ENCODE assay signal across 9 cellular contexts in the genomic region with DNA sequence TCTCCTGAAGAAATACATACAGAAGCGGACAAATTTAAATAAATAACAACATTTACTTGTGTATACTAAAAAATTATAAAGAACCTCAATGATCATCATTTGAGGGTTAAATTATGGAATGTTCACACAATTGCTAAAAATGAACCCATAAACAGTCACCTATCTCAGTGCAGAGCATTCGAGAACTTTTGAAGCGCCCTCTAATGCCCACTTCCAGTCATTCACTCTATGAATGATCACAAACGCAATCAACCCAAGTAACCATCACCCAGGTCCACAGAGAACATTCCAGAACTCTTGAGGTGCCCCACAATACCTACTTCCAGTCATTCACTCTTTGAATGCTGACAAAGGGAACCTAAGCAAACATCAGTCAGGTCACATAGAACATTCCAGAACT. TPM values are rescaled to one million over a fixed set of nuclear protein-coding genes. Genes with fewer than 3 reads are reported as not detected.
DNase-seq lines count a peak whose midpoint lies in the region; ATAC-seq, FAIRE-seq and TF ChIP-seq lines count a peak whose summit lies in the region.
"Had no signal": no experiment of that assay in that cellular context is flagged by ENCODE, and none has a peak within 500 bp of the region (broad histone marks: within the 10 kb centered on the region; RNA-seq: fewer than 3 reads in every experiment).

No MANE protein-coding gene starts in this region.

- no peaks in the 10 kb centered on the region for H3K4me1 Mint-ChIP-seq in activated CD4-positive, alpha-beta T cell treated with anti-CD3 and anti-CD28 coated beads, Interleukin-2, amount 10 ng/mL, durations not matched to agents 7 days and 5 days
- H3K4me1 Mint-ChIP-seq in neural progenitor cell = no peaks in the 10 kb centered on the region

- H3K9me3 Mint-ChIP-seq in activated CD4-positive, alpha-beta T cell treated with anti-CD3 and anti-CD28 coated beads, Interleukin-2, amount 10 ng/mL, durations not matched to agents 7 days and 5 days = no peaks in the 10 kb centered on the region
- H3K9me3 Mint-ChIP-seq in neural progenitor cell = peaks cover 6% of the 10 kb centered on the region
- H3K9me3 Mint-ChIP-seq: activated naive CD4-positive, alpha-beta T cell treated with anti-CD3 and anti-CD28 coated beads, Interleukin-2, amount 50 U/mL, for 24 hours had no signal

- H3K27me3 Mint-ChIP-seq in activated CD4-positive, alpha-beta T cell treated with anti-CD3 and anti-CD28 coated beads, Interleukin-2, amount 10 ng/mL, durations not matched to agents 7 days and 5 days = peaks cover 2% of the 10 kb centered on the region
- peaks cover 5% of the 10 kb centered on the region for H3K27me3 Mint-ChIP-seq in neural progenitor cell (ENCODE audit: insufficient read depth, low read depth)
- H3K27me3 Mint-ChIP-seq: activated naive CD4-positive, alpha-beta T cell treated with anti-CD3 and anti-CD28 coated beads, Interleukin-2, amount 50 U/mL, for 24 hours had no signal

- H3F3A ChIP-seq in neural progenitor cell (ENCODE audit: low read depth) = no peaks in the 10 kb centered on the region

- DNase-seq in activated CD4-positive, alpha-beta T cell treated with anti-CD3 and anti-CD28 coated beads, Interleukin-2, amount 10 ng/mL, durations not matched to agents 7 days and 5 days = peak; percentile 24
- DNase-seq in activated CD4-positive, alpha-beta T cell treated with anti-CD3 and anti-CD28 coated beads for 1 hour = no peak
- DNase-seq in Kasumi-1 (lab: John Stamatoyannopoulos, UW) (peak; percentile 27 to 32), astrocyte of the hippocampus (ENCODE audit: low read depth, low spot score) (peak; percentile 13), neural progenitor cell (ENCODE audit: low spot score) (no peak), GM12892 (ENCODE audit: insufficient read length) (no peak), UCSD-AML1 (lab: John Stamatoyannopoulos, UW; ENCODE audit: unreplicated experiment) (no peak)

- no peaks in the 10 kb centered on the region for H3K27me3 ChIP-seq in neural progenitor cell

- H3K36me3 Mint-ChIP-seq in activated CD4-positive, alpha-beta T cell treated with anti-CD3 and anti-CD28 coated beads, Interleukin-2, amount 10 ng/mL, durations not matched to agents 7 days and 5 days (ENCODE audit: low read depth) = no peaks in the 10 kb centered on the region
- no peaks in the 10 kb centered on the region for H3K36me3 Mint-ChIP-seq in neural progenitor cell

- no peak overlapping the region for H2AFZ ChIP-seq in neural progenitor cell (replicated peaks)

- no peak overlapping the region for H3K4me3 Mint-ChIP-seq in activated CD4-positive, alpha-beta T cell treated with anti-CD3 and anti-CD28 coated beads, Interleukin-2, amount 10 ng/mL, durations not matched to agents 7 days and 5 days
- H3K4me3 Mint-ChIP-seq in neural progenitor cell = no peak overlapping the region
- H3K4me3 Mint-ChIP-seq: activated naive CD4-positive, alpha-beta T cell treated with anti-CD3 and anti-CD28 coated beads, Interleukin-2, amount 50 U/mL, for 24 hours had no signal

- no peak overlapping the region for H3K9ac ChIP-seq in neural progenitor cell

- H3K4me1 ChIP-seq in neural progenitor cell = no peaks in the 10 kb centered on the region

- H3K36me3 ChIP-seq in neural progenitor cell = no peaks in the 10 kb centered on the region

- no peaks in the 10 kb centered on the region for H3K9me3 ChIP-seq in neural progenitor cell (ENCODE audit: low read depth)

- no peak overlapping the region for H3K4me3 ChIP-seq in neural progenitor cell

- peak; percentile 50 for TF ChIP-seq CTCF in neural progenitor cell (IDR thresholded peaks at IDR 0.05)

- FAIRE-seq in GM12892 (lab: Jason Lieb, UNC) = no peak

- CTCF ChIA-PET in activated CD4-positive, alpha-beta T cell treated with anti-CD3 and anti-CD28 coated beads, Interleukin-2, amount 10 ng/mL, durations not matched to agents 7 days and 5 days (lab: Charles Lee) = no interaction called here

- H3K27ac ChIP-seq in neural progenitor cell = no peak overlapping the region

- POLR2A ChIA-PET in activated CD4-positive, alpha-beta T cell treated with anti-CD3 and anti-CD28 coated beads, Interleukin-2, amount 10 ng/mL, durations not matched to agents 7 days and 5 days (lab: Charles Lee) = no interaction called here

- ATAC-seq in GM18517 (IDR thresholded peaks at IDR 0.05; ENCODE audit: unreplicated experiment) = no peak

- TF ChIP-seq POLR2A in GM12892 (IDR thresholded peaks at IDR 0.05; ENCODE audit: low read depth, low read length) = no peak

- no peak overlapping the region for H3K4me2 ChIP-seq in neural progenitor cell

- no peaks in the 10 kb centered on the region for H3K79me2 ChIP-seq in neural progenitor cell (ENCODE audit: low read depth)

- H4K20me1 ChIP-seq in neural progenitor cell (ENCODE audit: low read depth) = no peaks in the 10 kb centered on the region

- H3K27ac Mint-ChIP-seq in activated CD4-positive, alpha-beta T cell treated with anti-CD3 and anti-CD28 coated beads, Interleukin-2, amount 10 ng/mL, durations not matched to agents 7 days and 5 days = no peak overlapping the region
- H3K27ac Mint-ChIP-seq in neural progenitor cell = no peak overlapping the region
- H3K27ac Mint-ChIP-seq: activated naive CD4-positive, alpha-beta T cell treated with anti-CD3 and anti-CD28 coated beads, Interleukin-2, amount 50 U/mL, for 24 hours had no signal

RNA-seq across cellular contexts. Expression of gene PABIR2, which starts 35.2 kb away (rescaled TPM):
- 10 to 100 TPM; 58.8 to 60.2 TPM for total RNA-seq in activated CD4-positive, alpha-beta T cell treated with anti-CD3 and anti-CD28 coated beads, Interleukin-2, amount 10 ng/mL, durations not matched to agents 7 days and 5 days
- 33.1 and 54.5 TPM in 2 replicates for total RNA-seq in neural progenitor cell (ENCODE audit: low replicate concordance)
- polyA plus RNA-seq in GM12892 (2012; ENCODE audit: missing spikeins) = 36.5 TPM

Comparison
In these comparisons a context has a peak if more than half of its experiments do, and no peak if none do; other contexts are left out.
1. DNase-seq: peak in activated CD4-positive, alpha-beta T cell treated with anti-CD3 and anti-CD28 coated beads, Interleukin-2, amount 10 ng/mL, durations not matched to agents 7 days and 5 days (single experiment), Kasumi-1 (2 of 2) and astrocyte of the hippocampus (single experiment); none in activated CD4-positive, alpha-beta T cell treated with anti-CD3 and anti-CD28 coated beads for 1 hour (single experiment), neural progenitor cell (single experiment), GM12892 (single experiment) and UCSD-AML1 (single experiment).